ENCODE assay signal across 1 cellular context in the genomic region with DNA sequence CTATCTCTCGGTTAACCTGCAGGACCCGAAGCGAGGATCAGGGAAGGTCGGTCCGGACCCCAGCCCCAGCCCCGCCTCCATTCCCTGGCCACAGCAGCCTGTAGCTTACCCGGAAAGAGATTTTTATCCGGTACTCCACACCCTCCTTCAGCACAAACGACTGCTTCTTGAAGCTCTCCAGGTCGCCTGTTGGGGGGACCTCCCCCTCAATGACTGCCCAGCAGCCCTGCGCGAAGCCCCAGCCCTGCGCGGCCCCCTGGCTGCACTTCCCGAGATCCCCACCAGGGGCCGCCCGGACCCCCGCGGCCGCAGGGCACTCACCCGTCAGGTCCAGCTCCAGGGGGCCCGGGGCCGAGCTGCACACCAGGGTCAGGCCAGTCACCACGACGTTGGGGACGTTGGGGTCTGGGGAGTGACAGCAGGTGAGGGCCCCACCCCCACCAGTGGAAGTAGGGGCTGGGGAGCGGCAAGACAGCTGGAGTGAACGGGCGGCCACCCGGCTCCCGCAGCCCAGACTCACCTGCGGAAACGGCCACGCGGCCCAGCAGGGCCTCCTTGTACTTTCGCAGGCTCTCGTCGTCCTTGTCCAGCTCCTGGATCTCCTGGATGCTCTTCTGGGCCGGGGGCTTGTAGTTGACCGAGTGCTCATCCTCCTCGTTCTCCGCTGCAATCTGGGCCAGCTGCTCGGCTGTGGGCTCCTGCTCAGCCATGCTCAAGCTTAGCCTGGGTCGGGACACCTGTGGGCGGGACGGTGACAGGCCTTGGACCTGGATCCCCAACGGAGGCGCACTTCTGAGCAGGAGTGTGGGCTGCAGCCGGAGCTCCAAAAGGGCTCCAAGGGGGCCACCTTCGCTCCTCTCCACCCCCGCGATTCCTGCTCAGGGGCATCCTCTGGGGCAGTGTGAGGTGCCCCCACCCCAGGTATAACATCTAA.
TF ChIP-seq lines count a peak whose summit lies in the region.

No MANE protein-coding gene starts in this region.

TF ChIP-seq in K562, 482 proteins besides CTCF, POLR2A, EP300 and RAD21 (continued from another document and continues in another):
- TF ChIP-seq, protein P1, sequence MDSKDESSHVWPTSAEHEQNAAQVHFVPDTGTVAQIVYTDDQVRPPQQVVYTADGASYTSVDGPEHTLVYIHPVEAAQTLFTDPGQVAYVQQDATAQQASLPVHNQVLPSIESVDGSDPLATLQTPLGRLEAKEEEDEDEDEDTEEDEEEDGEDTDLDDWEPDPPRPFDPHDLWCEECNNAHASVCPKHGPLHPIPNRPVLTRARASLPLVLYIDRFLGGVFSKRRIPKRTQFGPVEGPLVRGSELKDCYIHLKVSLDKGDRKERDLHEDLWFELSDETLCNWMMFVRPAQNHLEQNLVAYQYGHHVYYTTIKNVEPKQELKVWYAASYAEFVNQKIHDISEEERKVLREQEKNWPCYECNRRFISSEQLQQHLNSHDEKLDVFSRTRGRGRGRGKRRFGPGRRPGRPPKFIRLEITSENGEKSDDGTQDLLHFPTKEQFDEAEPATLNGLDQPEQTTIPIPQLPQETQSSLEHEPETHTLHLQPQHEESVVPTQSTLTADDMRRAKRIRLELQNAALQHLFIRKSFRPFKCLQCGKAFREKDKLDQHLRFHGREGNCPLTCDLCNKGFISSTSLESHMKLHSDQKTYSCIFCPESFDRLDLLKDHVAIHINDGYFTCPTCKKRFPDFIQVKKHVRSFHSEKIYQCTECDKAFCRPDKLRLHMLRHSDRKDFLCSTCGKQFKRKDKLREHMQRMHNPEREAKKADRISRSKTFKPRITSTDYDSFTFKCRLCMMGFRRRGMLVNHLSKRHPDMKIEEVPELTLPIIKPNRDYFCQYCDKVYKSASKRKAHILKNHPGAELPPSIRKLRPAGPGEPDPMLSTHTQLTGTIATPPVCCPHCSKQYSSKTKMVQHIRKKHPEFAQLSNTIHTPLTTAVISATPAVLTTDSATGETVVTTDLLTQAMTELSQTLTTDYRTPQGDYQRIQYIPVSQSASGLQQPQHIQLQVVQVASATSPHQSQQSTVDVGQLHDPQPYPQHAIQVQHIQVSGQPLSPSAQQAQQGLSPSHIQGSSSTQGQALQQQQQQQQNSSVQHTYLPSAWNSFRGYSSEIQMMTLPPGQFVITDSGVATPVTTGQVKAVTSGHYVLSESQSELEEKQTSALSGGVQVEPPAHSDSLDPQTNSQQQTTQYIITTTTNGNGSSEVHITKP (IDR thresholded peaks at IDR 0.05; ENCODE audit: partially characterized antibody), result no peak
- no peak for TF ChIP-seq CHD1 (IDR thresholded peaks at IDR 0.05; ENCODE audit: low read length)
- no peak for TF ChIP-seq CBX2 (IDR thresholded peaks at IDR 0.05; ENCODE audit: insufficient read depth, low read length, poor library complexity, severe bottlenecking)
- no peak for TF ChIP-seq ZNF140 (CRISPR knock-in tag; IDR thresholded peaks at IDR 0.05)
- TF ChIP-seq, protein P2, sequence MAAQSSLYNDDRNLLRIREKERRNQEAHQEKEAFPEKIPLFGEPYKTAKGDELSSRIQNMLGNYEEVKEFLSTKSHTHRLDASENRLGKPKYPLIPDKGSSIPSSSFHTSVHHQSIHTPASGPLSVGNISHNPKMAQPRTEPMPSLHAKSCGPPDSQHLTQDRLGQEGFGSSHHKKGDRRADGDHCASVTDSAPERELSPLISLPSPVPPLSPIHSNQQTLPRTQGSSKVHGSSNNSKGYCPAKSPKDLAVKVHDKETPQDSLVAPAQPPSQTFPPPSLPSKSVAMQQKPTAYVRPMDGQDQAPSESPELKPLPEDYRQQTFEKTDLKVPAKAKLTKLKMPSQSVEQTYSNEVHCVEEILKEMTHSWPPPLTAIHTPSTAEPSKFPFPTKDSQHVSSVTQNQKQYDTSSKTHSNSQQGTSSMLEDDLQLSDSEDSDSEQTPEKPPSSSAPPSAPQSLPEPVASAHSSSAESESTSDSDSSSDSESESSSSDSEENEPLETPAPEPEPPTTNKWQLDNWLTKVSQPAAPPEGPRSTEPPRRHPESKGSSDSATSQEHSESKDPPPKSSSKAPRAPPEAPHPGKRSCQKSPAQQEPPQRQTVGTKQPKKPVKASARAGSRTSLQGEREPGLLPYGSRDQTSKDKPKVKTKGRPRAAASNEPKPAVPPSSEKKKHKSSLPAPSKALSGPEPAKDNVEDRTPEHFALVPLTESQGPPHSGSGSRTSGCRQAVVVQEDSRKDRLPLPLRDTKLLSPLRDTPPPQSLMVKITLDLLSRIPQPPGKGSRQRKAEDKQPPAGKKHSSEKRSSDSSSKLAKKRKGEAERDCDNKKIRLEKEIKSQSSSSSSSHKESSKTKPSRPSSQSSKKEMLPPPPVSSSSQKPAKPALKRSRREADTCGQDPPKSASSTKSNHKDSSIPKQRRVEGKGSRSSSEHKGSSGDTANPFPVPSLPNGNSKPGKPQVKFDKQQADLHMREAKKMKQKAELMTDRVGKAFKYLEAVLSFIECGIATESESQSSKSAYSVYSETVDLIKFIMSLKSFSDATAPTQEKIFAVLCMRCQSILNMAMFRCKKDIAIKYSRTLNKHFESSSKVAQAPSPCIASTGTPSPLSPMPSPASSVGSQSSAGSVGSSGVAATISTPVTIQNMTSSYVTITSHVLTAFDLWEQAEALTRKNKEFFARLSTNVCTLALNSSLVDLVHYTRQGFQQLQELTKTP (IDR thresholded peaks at IDR 0.05; ENCODE audit: low read depth in 1 of 2, partially characterized antibody in 2 of 2), result no peak
- TF ChIP-seq, protein P3, sequence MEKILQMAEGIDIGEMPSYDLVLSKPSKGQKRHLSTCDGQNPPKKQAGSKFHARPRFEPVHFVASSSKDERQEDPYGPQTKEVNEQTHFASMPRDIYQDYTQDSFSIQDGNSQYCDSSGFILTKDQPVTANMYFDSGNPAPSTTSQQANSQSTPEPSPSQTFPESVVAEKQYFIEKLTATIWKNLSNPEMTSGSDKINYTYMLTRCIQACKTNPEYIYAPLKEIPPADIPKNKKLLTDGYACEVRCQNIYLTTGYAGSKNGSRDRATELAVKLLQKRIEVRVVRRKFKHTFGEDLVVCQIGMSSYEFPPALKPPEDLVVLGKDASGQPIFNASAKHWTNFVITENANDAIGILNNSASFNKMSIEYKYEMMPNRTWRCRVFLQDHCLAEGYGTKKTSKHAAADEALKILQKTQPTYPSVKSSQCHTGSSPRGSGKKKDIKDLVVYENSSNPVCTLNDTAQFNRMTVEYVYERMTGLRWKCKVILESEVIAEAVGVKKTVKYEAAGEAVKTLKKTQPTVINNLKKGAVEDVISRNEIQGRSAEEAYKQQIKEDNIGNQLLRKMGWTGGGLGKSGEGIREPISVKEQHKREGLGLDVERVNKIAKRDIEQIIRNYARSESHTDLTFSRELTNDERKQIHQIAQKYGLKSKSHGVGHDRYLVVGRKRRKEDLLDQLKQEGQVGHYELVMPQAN (IDR thresholded peaks at IDR 0.05; ENCODE audit: borderline replicate concordance), result peak; percentile 36; the same call in 1 of the 2 replicates
- peak; percentile 40; the same call in 1 of the 2 replicates for TF ChIP-seq SP1 (CRISPR knock-in tag; IDR thresholded peaks at IDR 0.05)
- TF ChIP-seq PPARD (CRISPR knock-in tag; IDR thresholded peaks at IDR 0.05), result no peak
- no peak for TF ChIP-seq KDM5B (IDR thresholded peaks at IDR 0.05; ENCODE audit: insufficient replicate concordance, low read depth, low read length)
- TF ChIP-seq, protein P4, sequence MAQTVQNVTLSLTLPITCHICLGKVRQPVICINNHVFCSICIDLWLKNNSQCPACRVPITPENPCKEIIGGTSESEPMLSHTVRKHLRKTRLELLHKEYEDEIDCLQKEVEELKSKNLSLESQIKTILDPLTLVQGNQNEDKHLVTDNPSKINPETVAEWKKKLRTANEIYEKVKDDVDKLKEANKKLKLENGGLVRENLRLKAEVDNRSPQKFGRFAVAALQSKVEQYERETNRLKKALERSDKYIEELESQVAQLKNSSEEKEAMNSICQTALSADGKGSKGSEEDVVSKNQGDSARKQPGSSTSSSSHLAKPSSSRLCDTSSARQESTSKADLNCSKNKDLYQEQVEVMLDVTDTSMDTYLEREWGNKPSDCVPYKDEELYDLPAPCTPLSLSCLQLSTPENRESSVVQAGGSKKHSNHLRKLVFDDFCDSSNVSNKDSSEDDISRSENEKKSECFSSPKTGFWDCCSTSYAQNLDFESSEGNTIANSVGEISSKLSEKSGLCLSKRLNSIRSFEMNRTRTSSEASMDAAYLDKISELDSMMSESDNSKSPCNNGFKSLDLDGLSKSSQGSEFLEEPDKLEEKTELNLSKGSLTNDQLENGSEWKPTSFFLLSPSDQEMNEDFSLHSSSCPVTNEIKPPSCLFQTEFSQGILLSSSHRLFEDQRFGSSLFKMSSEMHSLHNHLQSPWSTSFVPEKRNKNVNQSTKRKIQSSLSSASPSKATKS (CRISPR knock-in tag; IDR thresholded peaks at IDR 0.05), result no peak
- TF ChIP-seq, protein P5, sequence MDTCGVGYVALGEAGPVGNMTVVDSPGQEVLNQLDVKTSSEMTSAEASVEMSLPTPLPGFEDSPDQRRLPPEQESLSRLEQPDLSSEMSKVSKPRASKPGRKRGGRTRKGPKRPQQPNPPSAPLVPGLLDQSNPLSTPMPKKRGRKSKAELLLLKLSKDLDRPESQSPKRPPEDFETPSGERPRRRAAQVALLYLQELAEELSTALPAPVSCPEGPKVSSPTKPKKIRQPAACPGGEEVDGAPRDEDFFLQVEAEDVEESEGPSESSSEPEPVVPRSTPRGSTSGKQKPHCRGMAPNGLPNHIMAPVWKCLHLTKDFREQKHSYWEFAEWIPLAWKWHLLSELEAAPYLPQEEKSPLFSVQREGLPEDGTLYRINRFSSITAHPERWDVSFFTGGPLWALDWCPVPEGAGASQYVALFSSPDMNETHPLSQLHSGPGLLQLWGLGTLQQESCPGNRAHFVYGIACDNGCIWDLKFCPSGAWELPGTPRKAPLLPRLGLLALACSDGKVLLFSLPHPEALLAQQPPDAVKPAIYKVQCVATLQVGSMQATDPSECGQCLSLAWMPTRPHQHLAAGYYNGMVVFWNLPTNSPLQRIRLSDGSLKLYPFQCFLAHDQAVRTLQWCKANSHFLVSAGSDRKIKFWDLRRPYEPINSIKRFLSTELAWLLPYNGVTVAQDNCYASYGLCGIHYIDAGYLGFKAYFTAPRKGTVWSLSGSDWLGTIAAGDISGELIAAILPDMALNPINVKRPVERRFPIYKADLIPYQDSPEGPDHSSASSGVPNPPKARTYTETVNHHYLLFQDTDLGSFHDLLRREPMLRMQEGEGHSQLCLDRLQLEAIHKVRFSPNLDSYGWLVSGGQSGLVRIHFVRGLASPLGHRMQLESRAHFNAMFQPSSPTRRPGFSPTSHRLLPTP (IDR thresholded peaks at IDR 0.05; ENCODE audit: borderline replicate concordance, extremely low read depth, insufficient read length), result no peak
- peak; percentile 44; the same call in 1 of the 2 replicates for TF ChIP-seq EP400 (IDR thresholded peaks at IDR 0.05)
- no peak for TF ChIP-seq ZNF780A (CRISPR knock-in tag; IDR thresholded peaks at IDR 0.05)
- no peak for TF ChIP-seq TAF7 (tag; IDR thresholded peaks at IDR 0.05)
- TF ChIP-seq, protein P6, sequence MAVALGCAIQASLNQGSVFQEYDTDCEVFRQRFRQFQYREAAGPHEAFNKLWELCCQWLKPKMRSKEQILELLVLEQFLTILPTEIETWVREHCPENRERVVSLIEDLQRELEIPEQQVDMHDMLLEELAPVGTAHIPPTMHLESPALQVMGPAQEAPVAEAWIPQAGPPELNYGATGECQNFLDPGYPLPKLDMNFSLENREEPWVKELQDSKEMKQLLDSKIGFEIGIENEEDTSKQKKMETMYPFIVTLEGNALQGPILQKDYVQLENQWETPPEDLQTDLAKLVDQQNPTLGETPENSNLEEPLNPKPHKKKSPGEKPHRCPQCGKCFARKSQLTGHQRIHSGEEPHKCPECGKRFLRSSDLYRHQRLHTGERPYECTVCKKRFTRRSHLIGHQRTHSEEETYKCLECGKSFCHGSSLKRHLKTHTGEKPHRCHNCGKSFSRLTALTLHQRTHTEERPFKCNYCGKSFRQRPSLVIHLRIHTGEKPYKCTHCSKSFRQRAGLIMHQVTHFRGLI (CRISPR knock-in tag; IDR thresholded peaks at IDR 0.05), result no peak
- TF ChIP-seq MED1 (CRISPR knock-in tag; IDR thresholded peaks at IDR 0.05; ENCODE audit: borderline replicate concordance), result no peak
- no peak for TF ChIP-seq ZNF717 (CRISPR knock-in tag; IDR thresholded peaks at IDR 0.05)
- no peak for TF ChIP-seq ILF3 (IDR thresholded peaks at IDR 0.05; ENCODE audit: borderline replicate concordance)
- no peak; a peak in 1 of 4 replicates for TF ChIP-seq CSDE1 (IDR thresholded peaks at IDR 0.05)
- TF ChIP-seq, protein P7, sequence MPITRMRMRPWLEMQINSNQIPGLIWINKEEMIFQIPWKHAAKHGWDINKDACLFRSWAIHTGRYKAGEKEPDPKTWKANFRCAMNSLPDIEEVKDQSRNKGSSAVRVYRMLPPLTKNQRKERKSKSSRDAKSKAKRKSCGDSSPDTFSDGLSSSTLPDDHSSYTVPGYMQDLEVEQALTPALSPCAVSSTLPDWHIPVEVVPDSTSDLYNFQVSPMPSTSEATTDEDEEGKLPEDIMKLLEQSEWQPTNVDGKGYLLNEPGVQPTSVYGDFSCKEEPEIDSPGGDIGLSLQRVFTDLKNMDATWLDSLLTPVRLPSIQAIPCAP (CRISPR knock-in tag; IDR thresholded peaks at IDR 0.05; ENCODE audit: borderline replicate concordance), result no peak
- peak; percentile 60; the same call in 1 of the 2 replicates for TF ChIP-seq RBM14 (IDR thresholded peaks at IDR 0.05; ENCODE audit: borderline replicate concordance, insufficient read depth, low read depth, low read length)
- TF ChIP-seq MBD2 (IDR thresholded peaks at IDR 0.05; ENCODE audit: borderline replicate concordance, low read depth), result no peak
- TF ChIP-seq, protein P8, sequence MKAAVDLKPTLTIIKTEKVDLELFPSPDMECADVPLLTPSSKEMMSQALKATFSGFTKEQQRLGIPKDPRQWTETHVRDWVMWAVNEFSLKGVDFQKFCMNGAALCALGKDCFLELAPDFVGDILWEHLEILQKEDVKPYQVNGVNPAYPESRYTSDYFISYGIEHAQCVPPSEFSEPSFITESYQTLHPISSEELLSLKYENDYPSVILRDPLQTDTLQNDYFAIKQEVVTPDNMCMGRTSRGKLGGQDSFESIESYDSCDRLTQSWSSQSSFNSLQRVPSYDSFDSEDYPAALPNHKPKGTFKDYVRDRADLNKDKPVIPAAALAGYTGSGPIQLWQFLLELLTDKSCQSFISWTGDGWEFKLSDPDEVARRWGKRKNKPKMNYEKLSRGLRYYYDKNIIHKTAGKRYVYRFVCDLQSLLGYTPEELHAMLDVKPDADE (conservative IDR thresholded peaks at IDR 0.05; ENCODE audit: control insufficient read depth, low read depth, low read length), result 0 out of 2 replicates have a peak, but pooled peaks have one; percentile 34
- TF ChIP-seq ZNF77 (CRISPR knock-in tag; IDR thresholded peaks at IDR 0.05), result no peak
- TF ChIP-seq TAF15 (IDR thresholded peaks at IDR 0.05; ENCODE audit: low read depth, low read length), result 0 out of 2 replicates have a peak, but pooled peaks have one; percentile 7
- TF ChIP-seq L3MBTL2 (IDR thresholded peaks at IDR 0.05), result peak; percentile 41; the same call in 1 of the 2 replicates
- TF ChIP-seq, protein P9, sequence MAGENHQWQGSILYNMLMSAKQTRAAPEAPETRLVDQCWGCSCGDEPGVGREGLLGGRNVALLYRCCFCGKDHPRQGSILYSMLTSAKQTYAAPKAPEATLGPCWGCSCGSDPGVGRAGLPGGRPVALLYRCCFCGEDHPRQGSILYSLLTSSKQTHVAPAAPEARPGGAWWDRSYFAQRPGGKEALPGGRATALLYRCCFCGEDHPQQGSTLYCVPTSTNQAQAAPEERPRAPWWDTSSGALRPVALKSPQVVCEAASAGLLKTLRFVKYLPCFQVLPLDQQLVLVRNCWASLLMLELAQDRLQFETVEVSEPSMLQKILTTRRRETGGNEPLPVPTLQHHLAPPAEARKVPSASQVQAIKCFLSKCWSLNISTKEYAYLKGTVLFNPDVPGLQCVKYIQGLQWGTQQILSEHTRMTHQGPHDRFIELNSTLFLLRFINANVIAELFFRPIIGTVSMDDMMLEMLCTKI (IDR thresholded peaks at IDR 0.05; ENCODE audit: partially characterized antibody), result no peak
- no peak for TF ChIP-seq FOSL1 (tag; conservative IDR thresholded peaks at IDR 0.05)
- no peak for TF ChIP-seq RFX1 (IDR thresholded peaks at IDR 0.05)
